In genomic region chr19:4519172-4519496, GRCh38 we compare ENCODE assay signal across 22 cellular contexts. TPM values are rescaled to one million over a fixed set of nuclear protein-coding genes. Genes with fewer than 3 reads are reported as not detected.
A peak's percentile ranks its signal among the peaks of the same experiment; 100 is the strongest.
DNase-seq lines count a peak whose midpoint lies in the region; ATAC-seq, FAIRE-seq and TF ChIP-seq lines count a peak whose summit lies in the region.
"Had no signal": no experiment of that assay in that cellular context is flagged by ENCODE, and none has a peak within 500 bp of the region (broad histone marks: within the 10 kb centered on the region; RNA-seq: fewer than 3 reads in every experiment).

No MANE protein-coding gene starts in this region.

- no peak for ATAC-seq in A549
- ATAC-seq in foreskin keratinocyte = no peak
- ATAC-seq in GM18519 (IDR thresholded peaks at IDR 0.05; ENCODE audit: low FRiP score, unreplicated experiment) = no peak
- ATAC-seq: activated naive CD8-positive, alpha-beta T cell treated with anti-CD3 and anti-CD28 coated beads, Interleukin-2, amount 50 U/mL, for 24 hours; stimulated activated naive CD8-positive, alpha-beta T cell treated with anti-CD3 and anti-CD28 coated beads, Interleukin-15, amount 100 ng/mL, for 72 hours had no signal

- H3K4me2 ChIP-seq in A549 = no peak overlapping the region

- H3K4me3 ChIP-seq in A549 (no peak overlapping the region), WERI-Rb-1 (ENCODE audit: low read depth, low read length) (no peak overlapping the region), sigmoid colon (peak overlapping the region; percentile 53 to 73 (median 60))

- 100% methylated on average over 1 of the region's 6 CpGs for WGBS in A549 (ENCODE audit: missing lambda C conversion rate)
- WGBS in sigmoid colon, 2 donors = 89 to 93% methylated on average over 6 of the region's 6 CpGs

- CTCF ChIA-PET in A549 (lab: Yijun Ruan, JAX) = no interaction called here

- H3K36me3 ChIP-seq in WERI-Rb-1 (no peaks in the 10 kb centered on the region; the same call in 1 of the 2 replicates), sigmoid colon (peaks cover 0 to 21% (median 8%) of the 10 kb centered on the region in 4 donors)

- TF ChIP-seq CTCF in A549 (IDR thresholded peaks at IDR 0.05) (no peak), WERI-Rb-1 (IDR thresholded peaks at IDR 0.05; ENCODE audit: low read depth, low read length) (no peak), foreskin keratinocyte (conservative IDR thresholded peaks at IDR 0.05) (no peak), sigmoid colon (IDR thresholded peaks at IDR 0.05) (no peak)

- no peaks in the 10 kb centered on the region for H3K9me3 ChIP-seq in A549
- H3K9me3 ChIP-seq in WERI-Rb-1 (ENCODE audit: severe bottlenecking) = peaks cover 2% of the 10 kb centered on the region
- H3K9me3 ChIP-seq in sigmoid colon = no peaks in the 10 kb centered on the region

- no peak for TF ChIP-seq RAD21 in A549 (conservative IDR thresholded peaks at IDR 0.05 in 1 of 2, IDR thresholded peaks at IDR 0.05 in 1 of 2)

- TF ChIP-seq EP300 in A549 (IDR thresholded peaks at IDR 0.05) (no peak), sigmoid colon (IDR thresholded peaks at IDR 0.05) (no peak)

- H3K27ac ChIP-seq in A549 (peak overlapping the region in 1 of 2 experiments; percentile 68; a peak in 3 of 6 replicates), WERI-Rb-1 (peak overlapping the region; percentile 76), foreskin keratinocyte (peak overlapping the region; percentile 31), sigmoid colon (peak overlapping the region; percentile 91 to 98 (median 94))

- TF ChIP-seq POLR2A in A549 (IDR thresholded peaks at IDR 0.05; ENCODE audit: low read length) (no peak), sigmoid colon (IDR thresholded peaks at IDR 0.05) (no peak)

- DNase-seq in A549 (ENCODE audit: low read depth in 1 of 2, low spot score in 1 of 2) = no peak
- DNase-seq in WERI-Rb-1 = no peak
- DNase-seq in foreskin keratinocyte = no peak
- DNase-seq in sigmoid colon = no peak
- DNase-seq in activated effector memory CD4-positive, alpha-beta T cell treated with anti-CD3 and anti-CD28 coated beads, Interleukin-2, amount 50 U/mL, for 16 hours = no peak
- no peak for DNase-seq in NCI-H187 (lab: John Stamatoyannopoulos, UW)
- DNase-seq in NCI-H1092 treated with DMSO at 0.1 percent for 48 hours (lab: John Stamatoyannopoulos, UW) = no peak
- DNase-seq: activated CD4-positive, alpha-beta T cell treated with anti-CD3 and anti-CD28 coated beads, Interleukin-2, amount 50 U/mL, for 1 hour; activated CD8-positive, alpha-beta memory T cell treated with anti-CD3 and anti-CD28 coated beads, Interleukin-2, amount 50 U/mL, for 48 hours; activated naive CD8-positive, alpha-beta T cell treated with anti-CD3 and anti-CD28 coated beads, Interleukin-2, amount 50 U/mL, for 24 hours; Calu3; kidney glomerular epithelial cell; NCI-H1436; NCI-H2171; NCI-H526; nephron progenitor cell; stimulated activated CD4-positive, alpha-beta T cell treated with anti-CD3 and anti-CD28 coated beads, Interleukin-4, amount 100 ng/mL, for 24 hours; stimulated activated naive CD8-positive, alpha-beta T cell treated with anti-CD3 and anti-CD28 coated beads, Interleukin-15, amount 100 ng/mL, for 72 hours had no signal

- no peaks in the 10 kb centered on the region for H3K27me3 ChIP-seq in WERI-Rb-1 (ENCODE audit: insufficient read depth, low read depth, severe bottlenecking)
- H3K27me3 ChIP-seq in foreskin keratinocyte = no peaks in the 10 kb centered on the region
- no peaks in the 10 kb centered on the region for H3K27me3 ChIP-seq in sigmoid colon

- H3K4me1 ChIP-seq in A549 (peaks cover 15% of the 10 kb centered on the region), foreskin keratinocyte (peaks cover 8% of the 10 kb centered on the region), sigmoid colon (peaks cover 0 to 50% (median 34%) of the 10 kb centered on the region in 4 donors)

- FAIRE-seq in A549 (lab: Jason Lieb, UNC) = no peak
- FAIRE-seq: TTC549 had no signal

- intact Hi-C loops in sigmoid colon (cut with DNase I) = loop anchor here (5.0 to 10.0 kb wide), 3 partner anchors 62 to 534 kb away; partner anchors contain the start of genes EEF2, TNFAIP8L1 and UBXN6

- POLR2A ChIA-PET in A549 (lab: Yijun Ruan, JAX) = no interaction called here

TF ChIP-seq in A549, 52 proteins besides CTCF, POLR2A, EP300 and RAD21:
- no peak for TF ChIP-seq NPAS2 (CRISPR knock-in tag; IDR thresholded peaks at IDR 0.05; ENCODE audit: borderline replicate concordance)
- TF ChIP-seq ZFP36 (IDR thresholded peaks at IDR 0.05; ENCODE audit: borderline replicate concordance, partially characterized antibody) = peak; percentile 84
TF ChIP-seq in A549: peak in this region for 1.

RNA-seq across cellular contexts. Expression of gene PLIN4, which starts 0.8 kb away (rescaled TPM):
- polyA plus RNA-seq in A549 (2011; rRNA removed) (0.04 and 0.07 TPM in 2 replicates), A549 (2017; fragmentation: RNase III; extraction: RNeasy Plus Mini Kit Qiagen cat#74134 plus additional on column Dnase treatment) (0.20 to 0.24 TPM (median 0.23 TPM) in 3 replicates), foreskin keratinocyte (0.32 TPM in 2 replicates), sigmoid colon (10 to 100 TPM in 1 of 3 donors, 1 to 10 TPM in 1, under 1 TPM in 1; 0.69 to 22.3 (median 1.8) TPM)
- 0.07 and 0.10 TPM in 2 replicates for polyA plus RNA-seq in A549 (2012; cell fraction: cytosol; rRNA removed)
- polyA plus RNA-seq in A549 (2012; cell fraction: nucleus; rRNA removed) = 0.53 and 0.65 TPM in 2 replicates
- polyA minus RNA-seq in A549 (2011; rRNA and poly(A)+ RNA removed) = 0.05 TPM in 1 of 2 replicates, not detected in the other
- total RNA-seq in foreskin keratinocyte (0.65 and 0.71 TPM in 2 replicates), sigmoid colon (10 to 100 TPM; 41.3 to 71.7 (median 55.9) TPM)

RNA-seq across cellular contexts. Expression of gene PLIN5, which starts 15.9 kb away (rescaled TPM):
- polyA plus RNA-seq in A549 (2011; rRNA removed) = 0.04 and 0.25 TPM in 2 replicates
- polyA plus RNA-seq in A549 (2012; cell fraction: cytosol; rRNA removed) = 0.04 and 0.05 TPM in 2 replicates
- polyA plus RNA-seq in A549 (2012; cell fraction: nucleus; rRNA removed) = 0.31 and 0.49 TPM in 2 replicates
- 0.08 to 0.11 TPM in 2 of 3 replicates, not detected in the other for polyA plus RNA-seq in A549 (2017; fragmentation: RNase III; extraction: RNeasy Plus Mini Kit Qiagen cat#74134 plus additional on column Dnase treatment)
- polyA minus RNA-seq in A549 (2011; rRNA and poly(A)+ RNA removed) = not detected in 2 replicates
- not detected in 2 replicates for total RNA-seq in foreskin keratinocyte
- not detected in 2 replicates for polyA plus RNA-seq in foreskin keratinocyte
- 10 to 100 TPM in 1 of 4 donors, 1 to 10 TPM in 3; 2.5 to 10.0 (median 4.2) TPM for total RNA-seq in sigmoid colon
- 1 to 10 TPM in 2 of 3 donors, under 1 TPM in 1; 0.69 to 3.1 (median 2.4) TPM for polyA plus RNA-seq in sigmoid colon
- total RNA-seq: bronchial epithelial cell, M059J had no signal

RNA-seq across cellular contexts. Expression of gene LRG1, which starts 20.7 kb away (rescaled TPM):
- polyA plus RNA-seq in A549 (2011; rRNA removed) (0.18 and 0.21 TPM in 2 replicates), A549 (2017; fragmentation: RNase III; extraction: RNeasy Plus Mini Kit Qiagen cat#74134 plus additional on column Dnase treatment) (0.03 to 0.04 TPM in 2 of 3 replicates, not detected in the other), foreskin keratinocyte (0.32 and 0.50 TPM in 2 replicates), sigmoid colon (10 to 100 TPM in 1 of 3 donors, 1 to 10 TPM in 2; 2.4 to 21.0 (median 3.7) TPM)
- polyA plus RNA-seq in A549 (2012; cell fraction: cytosol; rRNA removed) = 0.03 and 0.05 TPM in 2 replicates
- 0.05 and 0.09 TPM in 2 replicates for polyA plus RNA-seq in A549 (2012; cell fraction: nucleus; rRNA removed)
- polyA minus RNA-seq in A549 (2011; rRNA and poly(A)+ RNA removed) = 0.08 and 0.19 TPM in 2 replicates
- total RNA-seq in foreskin keratinocyte (0.17 and 0.35 TPM in 2 replicates), sigmoid colon (1 to 10 TPM in 1 of 4 donors, under 1 TPM in 2, not detected in 1; 0.36 to 2.3 (median 0.49) TPM)

RNA-seq across cellular contexts. Expression of gene SEMA6B, which starts 40.4 kb away (rescaled TPM):
- polyA plus RNA-seq in A549 (2011; rRNA removed) (5.4 and 5.7 TPM in 2 replicates), A549 (2017; fragmentation: RNase III; extraction: RNeasy Plus Mini Kit Qiagen cat#74134 plus additional on column Dnase treatment) (8.0 to 9.0 TPM (median 9.0 TPM) in 3 replicates), foreskin keratinocyte (0.87 and 1.00 TPM in 2 replicates), sigmoid colon (10 to 100 TPM in 1 of 3 donors, 1 to 10 TPM in 1, under 1 TPM in 1; 0.60 to 16.9 (median 4.7) TPM)
- 8.7 and 11.2 TPM in 2 replicates for polyA plus RNA-seq in A549 (2012; cell fraction: cytosol; rRNA removed)
- polyA plus RNA-seq in A549 (2012; cell fraction: nucleus; rRNA removed) = 10.1 and 12.4 TPM in 2 replicates
- 16.0 and 17.2 TPM in 2 replicates for polyA minus RNA-seq in A549 (2011; rRNA and poly(A)+ RNA removed)
- total RNA-seq in foreskin keratinocyte (1.3 and 1.7 TPM in 2 replicates), sigmoid colon (1 to 10 TPM; 1.1 to 5.7 (median 1.6) TPM)

RNA-seq across cellular contexts. Expression of gene HDGFL2, which starts 47.0 kb away (rescaled TPM):
- 8.9 and 10.8 TPM in 2 replicates for polyA plus RNA-seq in A549 (2011; rRNA removed)
- 26.0 and 26.6 TPM in 2 replicates for polyA plus RNA-seq in A549 (2012; cell fraction: cytosol; rRNA removed)
- 41.1 and 42.8 TPM in 2 replicates for polyA plus RNA-seq in A549 (2012; cell fraction: nucleus; rRNA removed)
- polyA plus RNA-seq in A549 (2017; fragmentation: RNase III; extraction: RNeasy Plus Mini Kit Qiagen cat#74134 plus additional on column Dnase treatment) = 29.6 to 36.1 TPM (median 34.3 TPM) in 3 replicates
- 10.1 and 11.1 TPM in 2 replicates for polyA minus RNA-seq in A549 (2011; rRNA and poly(A)+ RNA removed)
- total RNA-seq in foreskin keratinocyte = 62.4 and 69.8 TPM in 2 replicates
- 62.7 and 63.9 TPM in 2 replicates for polyA plus RNA-seq in foreskin keratinocyte
- 10 to 100 TPM; 31.0 to 45.5 (median 40.4) TPM for total RNA-seq in sigmoid colon
- polyA plus RNA-seq in sigmoid colon = 10 to 100 TPM; 19.8 to 78.2 (median 22.2) TPM

Comparison
In these comparisons a context has a peak if more than half of its experiments do, and no peak if none do; other contexts are left out.
1. H3K4me3 ChIP-seq: peak in sigmoid colon (4 of 4); none in A549 (single experiment) and WERI-Rb-1 (single experiment).